1 cellular context compared by ENCODE assay signal in the genomic region with DNA sequence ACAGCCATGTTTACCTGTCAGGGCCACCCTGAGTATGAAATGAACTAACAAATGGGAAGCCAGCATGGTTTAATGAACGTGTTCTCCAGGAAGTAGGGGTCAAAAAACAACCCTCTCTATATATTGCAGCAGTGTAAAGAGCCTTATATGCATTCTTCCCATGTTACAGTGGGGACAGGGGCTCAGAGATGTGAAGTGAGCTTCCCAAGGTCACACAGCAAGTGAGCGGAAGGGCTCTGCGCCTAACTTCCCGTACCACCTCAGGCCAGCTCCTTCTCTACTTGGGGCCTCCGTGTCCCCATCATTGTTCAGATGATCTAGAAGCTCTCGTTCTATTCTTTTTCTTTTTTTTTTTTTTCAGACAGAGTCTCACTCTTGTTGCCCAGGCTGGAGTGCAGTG.
TF ChIP-seq lines count a peak whose summit lies in the region.

No MANE protein-coding gene starts in this region.

TF ChIP-seq in HepG2, 621 proteins besides CTCF, POLR2A, EP300 and RAD21 (continued from another document):
- TF ChIP-seq ZGPAT (CRISPR knock-in tag; IDR thresholded peaks at IDR 0.05) (no peak), ZNF768 (CRISPR knock-in tag; IDR thresholded peaks at IDR 0.05) (peak; percentile 70)
- TF ChIP-seq, protein P1, sequence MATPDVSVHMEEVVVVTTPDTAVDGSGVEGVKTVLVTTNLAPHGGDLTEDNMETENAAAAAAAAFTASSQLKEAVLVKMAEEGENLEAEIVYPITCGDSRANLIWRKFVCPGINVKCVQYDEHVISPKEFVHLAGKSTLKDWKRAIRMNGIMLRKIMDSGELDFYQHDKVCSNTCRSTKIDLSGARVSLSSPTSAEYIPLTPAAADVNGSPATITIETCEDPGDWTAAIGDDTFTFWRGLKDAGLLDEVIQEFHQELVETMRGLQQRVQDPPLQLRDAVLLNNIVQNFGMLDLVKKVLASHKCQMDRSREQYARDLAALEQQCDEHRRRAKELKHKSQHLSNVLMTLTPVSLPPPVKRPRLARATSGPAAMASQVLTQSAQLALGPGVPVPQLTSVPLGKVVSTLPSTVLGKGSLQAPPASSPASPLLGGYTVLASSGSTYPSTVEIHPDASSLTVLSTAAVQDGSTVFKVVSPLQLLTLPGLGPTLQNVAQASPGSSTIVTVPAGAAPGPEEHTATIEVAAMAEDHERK (CRISPR knock-in tag; IDR thresholded peaks at IDR 0.05; ENCODE audit: low read depth), result no peak
